12 cellular contexts compared by ENCODE assay signal in the genomic region with DNA sequence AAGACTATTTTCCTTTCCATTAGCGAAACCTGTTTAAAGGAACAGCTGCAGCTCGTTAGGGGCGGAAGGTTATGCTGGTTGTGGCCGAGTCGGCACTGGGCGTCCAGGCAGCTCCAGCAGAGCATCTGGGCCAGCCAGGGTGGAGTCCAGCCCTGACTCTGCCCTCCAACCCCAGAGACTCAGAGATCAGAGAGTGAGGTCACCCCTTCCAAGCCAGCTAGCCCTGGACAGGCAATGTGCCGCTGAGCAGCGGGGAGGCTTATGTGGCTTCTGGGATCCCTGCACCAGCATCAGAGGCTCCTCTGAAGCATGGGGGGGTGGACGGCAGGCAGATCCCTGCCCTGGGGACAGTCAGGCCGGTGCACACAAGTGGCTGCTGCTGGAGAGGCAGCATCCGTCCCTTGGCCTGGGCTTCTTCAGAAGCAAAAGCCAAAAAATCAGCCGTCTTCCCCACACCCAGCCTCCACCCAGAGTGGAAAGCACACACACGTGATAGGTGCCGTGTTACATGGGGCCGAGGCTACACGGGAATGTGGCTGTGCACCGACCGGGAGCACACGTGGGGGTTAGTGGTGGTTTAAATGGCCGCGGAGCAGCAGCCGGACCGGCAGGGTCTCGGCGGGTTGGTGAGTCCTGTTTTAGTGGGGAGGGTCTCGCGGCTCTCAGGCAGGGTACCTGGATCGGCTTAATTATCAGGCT. TPM values are rescaled to one million over a fixed set of nuclear protein-coding genes. Genes with fewer than 3 reads are reported as not detected.
DNase-seq lines count a peak whose midpoint lies in the region; ATAC-seq and TF ChIP-seq lines count a peak whose summit lies in the region.
"Had no signal": no experiment of that assay in that cellular context is flagged by ENCODE, and none has a peak within 500 bp of the region (broad histone marks: within the 10 kb centered on the region; RNA-seq: fewer than 3 reads in every experiment).

No MANE protein-coding gene starts in this region.

- intact Hi-C loops in Right ventricle myocardium inferior (cut with DNase I) (no loop called here), cardiac septum (cut with DNase I) (no loop called here), vagina (cut with DNase I) (loop anchor here (5.0 kb wide), 1 partner anchor 310 kb away; no protein-coding TSS in a partner anchor)

- H3K9ac ChIP-seq in mesenchymal stem cell (ENCODE audit: low read length), result peak overlapping the region; percentile 57

- no peak overlapping the region for H3K18ac ChIP-seq in mesenchymal stem cell (ENCODE audit: low read depth in 1 of 2, low read length in 2 of 2)

- DNase-seq in Right ventricle myocardium inferior (ENCODE audit: missing footprints), result peak; percentile 76
- DNase-seq in cardiac septum (ENCODE audit: low spot score), result no peak
- no peak for DNase-seq in endothelial cell (ENCODE audit: low spot score)
- DNase-seq in mesenchymal stem cell, result no peak
- no peak for DNase-seq in vagina (ENCODE audit: extremely low spot score in 2 of 2)
- DNase-seq in stimulated activated naive CD8-positive, alpha-beta T cell treated with anti-CD3 and anti-CD28 coated beads, Interleukin-15, amount 100 ng/mL, for 72 hours, result no peak
- no peak for DNase-seq in NOMO-1 (lab: John Stamatoyannopoulos, UW; ENCODE audit: unreplicated experiment in 2 of 2)
- no peak for DNase-seq in iPS-NIHi7 (ENCODE audit: extremely low spot score)
- DNase-seq: GF-D8 had no signal

- H3K27me3 ChIP-seq in mesenchymal stem cell (ENCODE audit: control insufficient read depth in 1 of 2, insufficient read depth in 1 of 2, low read length in 2 of 2), result no peaks in the 10 kb centered on the region
- no peaks in the 10 kb centered on the region for H3K27me3 ChIP-seq in vagina
- H3K27me3 ChIP-seq: transverse colon had no signal

- no peak overlapping the region for H3K4me2 ChIP-seq in mesenchymal stem cell (ENCODE audit: low read length, poor library complexity, severe bottlenecking)
- H3K4me2 ChIP-seq: PC-9 had no signal

- no peak overlapping the region for H2BK5ac ChIP-seq in mesenchymal stem cell (ENCODE audit: low read depth, low read length, poor library complexity, severe bottlenecking)

- H3K9me3 Mint-ChIP-seq in endothelial cell (ENCODE audit: unreplicated experiment), result no peaks in the 10 kb centered on the region
- no peaks in the 10 kb centered on the region for H3K9me3 Mint-ChIP-seq in stimulated activated naive CD8-positive, alpha-beta T cell treated with anti-CD3 and anti-CD28 coated beads, Interleukin-15, amount 100 ng/mL, for 72 hours
- H3K9me3 Mint-ChIP-seq: activated naive CD8-positive, alpha-beta T cell treated with anti-CD3 and anti-CD28 coated beads, Interleukin-2, amount 10 ng/mL, durations not matched to agents 7 days and 5 days had no signal

- no peak overlapping the region for H2BK15ac ChIP-seq in mesenchymal stem cell (ENCODE audit: low read depth, poor library complexity, severe bottlenecking)

- H2BK12ac ChIP-seq in mesenchymal stem cell (ENCODE audit: low read length in 2 of 2), result no peak overlapping the region

- peak overlapping the region in 1 of 2 experiments; percentile 36 for H3K4me3 ChIP-seq in mesenchymal stem cell (ENCODE audit: insufficient read depth in 1 of 2, low read depth in 1 of 2, low read length in 2 of 2)
- no peak overlapping the region for H3K4me3 ChIP-seq in vagina
- H3K4me3 ChIP-seq: PC-9, transverse colon had no signal

- peaks cover 40% of the 10 kb centered on the region for H3K79me1 ChIP-seq in mesenchymal stem cell (replicated peaks; ENCODE audit: low read length, poor library complexity, severe bottlenecking)

- no peak overlapping the region for H2AK5ac ChIP-seq in mesenchymal stem cell (ENCODE audit: low read length, severe bottlenecking)

- H3K36me3 ChIP-seq in mesenchymal stem cell (ENCODE audit: control insufficient read depth in 1 of 2, insufficient read depth in 2 of 2, low read depth in 1 of 2, low read length in 2 of 2) (peaks cover 80 to 86% of the 10 kb centered on the region in 2 experiments), vagina (peaks cover 0 to 47% of the 10 kb centered on the region in 2 donors)

- peaks cover 4% of the 10 kb centered on the region for H3K27me3 Mint-ChIP-seq in endothelial cell (ENCODE audit: unreplicated experiment)
- no peaks in the 10 kb centered on the region for H3K27me3 Mint-ChIP-seq in stimulated activated naive CD8-positive, alpha-beta T cell treated with anti-CD3 and anti-CD28 coated beads, Interleukin-15, amount 100 ng/mL, for 72 hours
- H3K27me3 Mint-ChIP-seq: activated naive CD8-positive, alpha-beta T cell treated with anti-CD3 and anti-CD28 coated beads, Interleukin-2, amount 10 ng/mL, durations not matched to agents 7 days and 5 days had no signal

- H3K4me1 Mint-ChIP-seq in endothelial cell (ENCODE audit: unreplicated experiment), result no peaks in the 10 kb centered on the region
- peaks cover 23% of the 10 kb centered on the region for H3K4me1 Mint-ChIP-seq in stimulated activated naive CD8-positive, alpha-beta T cell treated with anti-CD3 and anti-CD28 coated beads, Interleukin-15, amount 100 ng/mL, for 72 hours

- peak overlapping the region; percentile 76 for H3K4me3 Mint-ChIP-seq in endothelial cell (ENCODE audit: unreplicated experiment)
- H3K4me3 Mint-ChIP-seq in stimulated activated naive CD8-positive, alpha-beta T cell treated with anti-CD3 and anti-CD28 coated beads, Interleukin-15, amount 100 ng/mL, for 72 hours, result no peak overlapping the region
- H3K4me3 Mint-ChIP-seq: activated naive CD8-positive, alpha-beta T cell treated with anti-CD3 and anti-CD28 coated beads, Interleukin-2, amount 10 ng/mL, durations not matched to agents 7 days and 5 days had no signal

- H4K8ac ChIP-seq in mesenchymal stem cell (ENCODE audit: low read length), result no peak overlapping the region

- no peak overlapping the region for H2BK120ac ChIP-seq in mesenchymal stem cell (ENCODE audit: low read depth, low read length)

- peak; percentile 75 for ATAC-seq in Right ventricle myocardium inferior
- no peak for ATAC-seq in stimulated activated naive CD8-positive, alpha-beta T cell treated with anti-CD3 and anti-CD28 coated beads, Interleukin-15, amount 100 ng/mL, for 72 hours

- no peak overlapping the region for H2AFZ ChIP-seq in mesenchymal stem cell (ENCODE audit: low read depth, low read length)
- H2AFZ ChIP-seq: PC-9 had no signal

- no peak overlapping the region for H3K14ac ChIP-seq in mesenchymal stem cell (ENCODE audit: low read length in 2 of 2)

- no peak overlapping the region for H3K27ac Mint-ChIP-seq in endothelial cell (ENCODE audit: unreplicated experiment)
- no peak overlapping the region for H3K27ac Mint-ChIP-seq in stimulated activated naive CD8-positive, alpha-beta T cell treated with anti-CD3 and anti-CD28 coated beads, Interleukin-15, amount 100 ng/mL, for 72 hours
- H3K27ac Mint-ChIP-seq: activated naive CD8-positive, alpha-beta T cell treated with anti-CD3 and anti-CD28 coated beads, Interleukin-2, amount 10 ng/mL, durations not matched to agents 7 days and 5 days had no signal

- H3K4me1 ChIP-seq in mesenchymal stem cell (ENCODE audit: control insufficient read depth, insufficient read depth, low read depth, low read length), result peaks cover 9% of the 10 kb centered on the region
- peaks cover 53% of the 10 kb centered on the region for H3K4me1 ChIP-seq in vagina

- H3K23ac ChIP-seq in mesenchymal stem cell (ENCODE audit: low read length in 2 of 2), result no peak overlapping the region

- H3K9me3 ChIP-seq in mesenchymal stem cell (ENCODE audit: control insufficient read depth, low read length), result no peaks in the 10 kb centered on the region
- H3K9me3 ChIP-seq in vagina, result no peaks in the 10 kb centered on the region
- H3K9me3 ChIP-seq: transverse colon had no signal

- TF ChIP-seq POLR2A in vagina (IDR thresholded peaks at IDR 0.05), result no peak

- no peak overlapping the region for H3K4ac ChIP-seq in mesenchymal stem cell (ENCODE audit: low read depth in 1 of 2, low read length in 2 of 2)

- WGBS in mesenchymal stem cell, result 93% methylated on average over 28 of the region's 28 CpGs

- peaks cover 25% of the 10 kb centered on the region for H3K36me3 Mint-ChIP-seq in endothelial cell (ENCODE audit: low read depth, unreplicated experiment)

- TF ChIP-seq CTCF in endothelial cell (IDR thresholded peaks at IDR 0.05; ENCODE audit: unreplicated experiment), result no peak
- no peak for TF ChIP-seq CTCF in vagina (IDR thresholded peaks at IDR 0.05)

- H3K27ac ChIP-seq in mesenchymal stem cell (ENCODE audit: low read length, poor library complexity, severe bottlenecking) (no peak overlapping the region), vagina (peak overlapping the region; percentile 70)
- H3K27ac ChIP-seq: PC-9 had no signal

- H4K91ac ChIP-seq in mesenchymal stem cell (ENCODE audit: low read length), result no peak overlapping the region

RNA-seq across cellular contexts. Expression of gene SLC66A1, which starts 30.1 kb away (rescaled TPM):
- total RNA-seq in Right ventricle myocardium inferior (7.0 TPM), cardiac septum (7.5 TPM), endothelial cell (ENCODE audit: unreplicated experiment) (22.6 TPM), vagina (21.4 TPM)
- 20.4 TPM for polyA plus RNA-seq in mesenchymal stem cell (2013, experiment 1 of 2)
- polyA plus RNA-seq in mesenchymal stem cell (2013, experiment 2 of 2), result 21.7 TPM

RNA-seq across cellular contexts. Expression of gene AKR7A2, which starts 30.3 kb away (rescaled TPM):
- 45.2 TPM for total RNA-seq in Right ventricle myocardium inferior
- 33.5 TPM for total RNA-seq in cardiac septum
- total RNA-seq in endothelial cell (ENCODE audit: unreplicated experiment), result 34.1 TPM
- 48.0 TPM for polyA plus RNA-seq in mesenchymal stem cell (2013, experiment 1 of 2)
- 51.1 TPM for polyA plus RNA-seq in mesenchymal stem cell (2013, experiment 2 of 2)
- 63.8 TPM for total RNA-seq in vagina

RNA-seq across cellular contexts. Expression of gene AKR7A3, which starts 53.7 kb away (rescaled TPM):
- total RNA-seq in Right ventricle myocardium inferior (not detected), cardiac septum (0.32 TPM), endothelial cell (ENCODE audit: unreplicated experiment) (1.1 TPM), vagina (4.2 TPM)
- polyA plus RNA-seq in mesenchymal stem cell (2013, experiment 1 of 2), result 0.36 TPM
- polyA plus RNA-seq in mesenchymal stem cell (2013, experiment 2 of 2), result 0.33 TPM
